ENCODE assay signal across 32 cellular contexts in genomic region chr7:80526472-80526871, GRCh38. TPM values are rescaled to one million over a fixed set of nuclear protein-coding genes. Genes with fewer than 3 reads are reported as not detected.
DNase-seq lines count a peak whose midpoint lies in the region; ATAC-seq, FAIRE-seq and TF ChIP-seq lines count a peak whose summit lies in the region.
"Had no signal": no experiment of that assay in that cellular context is flagged by ENCODE, and none has a peak within 500 bp of the region (broad histone marks: within the 10 kb centered on the region; RNA-seq: fewer than 3 reads in every experiment).

No MANE protein-coding gene starts in this region.

- H3K27me3 ChIP-seq in heart left ventricle = no peaks in the 10 kb centered on the region
- no peaks in the 10 kb centered on the region for H3K27me3 ChIP-seq in left ventricle myocardium inferior (ENCODE audit: low read depth)
- no peaks in the 10 kb centered on the region for H3K27me3 ChIP-seq in right atrium auricular region
- no peaks in the 10 kb centered on the region for H3K27me3 ChIP-seq in psoas muscle (ENCODE audit: insufficient read depth in 3 of 3, low read length in 2 of 3)
- H3K27me3 ChIP-seq in subcutaneous abdominal adipose tissue (ENCODE audit: control insufficient read depth in 5 of 5, insufficient read depth in 4 of 5, low read length in 5 of 5) = no peaks in the 10 kb centered on the region
- H3K27me3 ChIP-seq in brain microvascular endothelial cell (replicated peaks) = no peaks in the 10 kb centered on the region
- H3K27me3 ChIP-seq: BE2C, BLaER1 had no signal

- ATAC-seq in heart left ventricle = peak in 2 of 4 donors; percentile 18 to 53
- no peak for ATAC-seq in Right ventricle myocardium inferior
- ATAC-seq in psoas muscle = no peak
- ATAC-seq: GM12878 had no signal

- 55 to 73% (median 65%) methylated on average over 4 of the region's 4 CpGs for WGBS in heart left ventricle, 4 donors
- WGBS in psoas muscle, 3 donors = 71 to 80% (median 80%) methylated on average over 4 of the region's 4 CpGs

- H3K9me3 ChIP-seq in heart left ventricle = peaks cover 0 to 6% (median 0%) of the 10 kb centered on the region in 12 donors
- H3K9me3 ChIP-seq in left ventricle myocardium inferior (replicated peaks) = no peaks in the 10 kb centered on the region
- no peaks in the 10 kb centered on the region for H3K9me3 ChIP-seq in right atrium auricular region
- no peaks in the 10 kb centered on the region for H3K9me3 ChIP-seq in psoas muscle
- no peaks in the 10 kb centered on the region for H3K9me3 ChIP-seq in subcutaneous abdominal adipose tissue (ENCODE audit: control insufficient read depth in 5 of 5, low read length in 5 of 5)
- H3K9me3 ChIP-seq: BE2C, BLaER1 had no signal

- no peak for FAIRE-seq in GM12892 (lab: Jason Lieb, UNC)
- FAIRE-seq: A204.1, GM12878, GM19239 had no signal

- intact Hi-C loops in heart left ventricle (cut with DNase I) = loop anchor here in 2 of 10 donors (10.0 kb wide), 2 partner anchors 118 to 128 kb away; no protein-coding TSS in a partner anchor
- intact Hi-C loops in Right ventricle myocardium inferior (cut with DNase I) = no loop called here
- intact Hi-C loops in left ventricle myocardium inferior (cut with micrococcal nuclease) = no loop called here
- intact Hi-C loops in psoas muscle (cut with DNase I) = no loop called here

- TF ChIP-seq CTCF in heart left ventricle (IDR thresholded peaks at IDR 0.05) = no peak
- TF ChIP-seq CTCF in left ventricle myocardium inferior (IDR thresholded peaks at IDR 0.05; ENCODE audit: borderline replicate concordance) = no peak
- no peak for TF ChIP-seq CTCF in right atrium auricular region (IDR thresholded peaks at IDR 0.05)
- TF ChIP-seq CTCF in psoas muscle (IDR thresholded peaks at IDR 0.05) = no peak
- TF ChIP-seq CTCF in brain microvascular endothelial cell (IDR thresholded peaks at IDR 0.05; ENCODE audit: low read depth, low read length, missing control alignments) = no peak

- H3K4me3 ChIP-seq in heart left ventricle (peak overlapping the region in 9 of 12 donors; percentile 15 to 36 (median 29)), left ventricle myocardium inferior (peak overlapping the region; percentile 46), right atrium auricular region (no peak overlapping the region), psoas muscle (peak overlapping the region; percentile 25), subcutaneous abdominal adipose tissue (ENCODE audit: low read depth in 1 of 5, low read length in 5 of 5) (peak overlapping the region in 3 of 5 donors; percentile 37 to 57 (median 46)), brain microvascular endothelial cell (ENCODE audit: low read depth, low read length) (no peak overlapping the region)
- H3K4me3 ChIP-seq: BLaER1, GM12878 had no signal

- H3K4me1 ChIP-seq in heart left ventricle (peaks cover 0 to 14% (median 1%) of the 10 kb centered on the region in 12 donors), left ventricle myocardium inferior (peaks cover 27% of the 10 kb centered on the region), right atrium auricular region (peaks cover 0 to 4% of the 10 kb centered on the region in 2 donors), psoas muscle (no peaks in the 10 kb centered on the region), subcutaneous abdominal adipose tissue (ENCODE audit: control insufficient read depth in 5 of 5, insufficient read depth in 5 of 5, low read length in 5 of 5) (peaks cover 0 to 38% (median 28%) of the 10 kb centered on the region in 5 donors)
- H3K4me1 ChIP-seq: BE2C, BLaER1 had no signal

- H3K27ac ChIP-seq in heart left ventricle (peak overlapping the region in 9 of 12 donors; percentile 3 to 67 (median 19)), left ventricle myocardium inferior (replicated peaks) (peak overlapping the region; percentile 66), right atrium auricular region (no peak overlapping the region), psoas muscle (no peak overlapping the region), subcutaneous abdominal adipose tissue (ENCODE audit: low read depth, low read length) (peak overlapping the region; percentile 50), brain microvascular endothelial cell (no peak overlapping the region)
- H3K27ac ChIP-seq: BLaER1 had no signal

- H3K9ac ChIP-seq in subcutaneous abdominal adipose tissue (ENCODE audit: low read length in 5 of 5) = no peak overlapping the region
- H3K9ac ChIP-seq: BLaER1 had no signal

- in situ Hi-C loops in brain microvascular endothelial cell (cut with HindIII; ENCODE audit: low pct_ligation_motif_present, low sequenced_read_pairs) = no loop called here

- DNase-seq in heart left ventricle (no peak), Right ventricle myocardium inferior (ENCODE audit: missing footprints) (no peak), left ventricle myocardium inferior (no peak), right atrium auricular region (ENCODE audit: low spot score) (no peak), psoas muscle (no peak), brain microvascular endothelial cell (no peak), GM12892 (ENCODE audit: insufficient read length) (no peak)
- DNase-seq: 8988T; ACHN; BE2C; C1 segment of cervical spinal cord; CD4-positive, alpha-beta memory T cell; CD4-positive, CD25-positive, alpha-beta regulatory T cell; CD8-positive, alpha-beta memory T cell; COR-L47; DMS 273 treated with DMSO at 0.1 percent for 48 hours; DMS153; DMS53; DMS79; DND-41; EL; GDM1 had no signal

- H3K36me3 ChIP-seq in heart left ventricle (no peaks in the 10 kb centered on the region), left ventricle myocardium inferior (no peaks in the 10 kb centered on the region), right atrium auricular region (no peaks in the 10 kb centered on the region), psoas muscle (ENCODE audit: insufficient read depth in 1 of 2, low read depth in 1 of 2) (no peaks in the 10 kb centered on the region), subcutaneous abdominal adipose tissue (ENCODE audit: control insufficient read depth in 5 of 5, insufficient read depth in 5 of 5, low read length in 5 of 5) (no peaks in the 10 kb centered on the region), brain microvascular endothelial cell (replicated peaks) (no peaks in the 10 kb centered on the region)
- H3K36me3 ChIP-seq: BE2C, BLaER1 had no signal

- TF ChIP-seq POLR2A in heart left ventricle (IDR thresholded peaks at IDR 0.05) (no peak), GM12892 (IDR thresholded peaks at IDR 0.05; ENCODE audit: low read depth, low read length) (no peak)

RNA-seq across cellular contexts. Expression of gene GNAT3, which starts 14.6 kb away (rescaled TPM):
- not detected for total RNA-seq in heart left ventricle
- not detected for polyA plus RNA-seq in heart left ventricle
- total RNA-seq in Right ventricle myocardium inferior = not detected
- not detected for total RNA-seq in left ventricle myocardium inferior
- not detected for total RNA-seq in right atrium auricular region
- total RNA-seq in psoas muscle = not detected
- not detected for polyA plus RNA-seq in psoas muscle
- not detected for polyA plus RNA-seq in GM12892 (2012; ENCODE audit: missing spikeins)
- total RNA-seq: A673; CD4-positive, alpha-beta memory T cell; CD4-positive, CD25-positive, alpha-beta regulatory T cell; CD8-positive, alpha-beta memory T cell; Daoy; G401 had no signal
- polyA plus RNA-seq: AG04450; CD14-positive monocyte; CD4-positive, alpha-beta memory T cell; CD4-positive, CD25-positive, alpha-beta regulatory T cell; CD8-positive, alpha-beta memory T cell had no signal

Comparison
In these comparisons a context has a peak if more than half of its experiments do, and no peak if none do; other contexts are left out.
1. H3K27ac ChIP-seq: peak in heart left ventricle (9 of 12), left ventricle myocardium inferior (single experiment) and subcutaneous abdominal adipose tissue (single experiment); none in right atrium auricular region (0 of 2), psoas muscle (single experiment) and brain microvascular endothelial cell (single experiment).
2. H3K4me3 ChIP-seq: peak in heart left ventricle (9 of 12), left ventricle myocardium inferior (single experiment), psoas muscle (single experiment) and subcutaneous abdominal adipose tissue (3 of 5); none in right atrium auricular region (0 of 2) and brain microvascular endothelial cell (single experiment).